In the genomic region with DNA sequence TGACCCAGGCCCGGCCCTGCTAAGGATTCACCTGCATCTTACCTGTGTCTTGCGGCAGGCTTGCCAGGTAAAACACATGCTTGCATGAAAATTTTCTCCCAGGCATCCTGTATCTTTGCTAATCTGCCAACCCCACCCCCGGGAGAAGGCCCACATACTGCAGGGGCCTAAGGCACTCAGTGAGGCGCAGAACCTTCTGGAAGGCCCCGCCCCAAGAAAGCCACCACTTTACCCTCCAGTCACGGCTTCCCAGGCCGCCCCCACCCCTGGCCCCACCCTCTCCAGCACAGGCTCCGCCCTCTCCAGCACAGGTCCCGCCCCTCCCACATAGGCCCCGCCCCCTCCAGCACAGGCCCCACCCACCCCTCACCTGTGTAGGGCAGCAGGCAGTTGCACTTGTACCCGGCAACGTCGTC, we compare ENCODE assay signal across 9 cellular contexts. TPM values are rescaled to one million over a fixed set of nuclear protein-coding genes. Genes with fewer than 3 reads are reported as not detected.
DNase-seq lines count a peak whose midpoint lies in the region; TF ChIP-seq lines count a peak whose summit lies in the region.
"Had no signal": no experiment of that assay in that cellular context is flagged by ENCODE, and none has a peak within 500 bp of the region (broad histone marks: within the 10 kb centered on the region; RNA-seq: fewer than 3 reads in every experiment).

No MANE protein-coding gene starts in this region.

- no peak overlapping the region for H3K9ac ChIP-seq in stomach smooth muscle (ENCODE audit: low read length in 2 of 2)
- no peak overlapping the region for H3K9ac ChIP-seq in neural progenitor cell

- H3K9me3 ChIP-seq in stomach smooth muscle (ENCODE audit: control insufficient read depth in 2 of 2, low read length in 2 of 2) (no peaks in the 10 kb centered on the region), neural progenitor cell (ENCODE audit: low read depth) (no peaks in the 10 kb centered on the region)

- H3K4me3 ChIP-seq in stomach smooth muscle (ENCODE audit: low read length in 2 of 2) = no peak overlapping the region
- no peak overlapping the region for H3K4me3 ChIP-seq in neural progenitor cell
- H3K4me3 ChIP-seq: SK-N-MC had no signal

- H3K4me2 ChIP-seq in neural progenitor cell = no peak overlapping the region

- H3K27ac ChIP-seq in layer of hippocampus (ENCODE audit: low read depth, low read length) (peak overlapping the region; percentile 93), stomach smooth muscle (ENCODE audit: low read length) (peak overlapping the region; percentile 66), neural progenitor cell (no peak overlapping the region)
- H3K27ac ChIP-seq: SK-N-MC had no signal

- H3K27me3 Mint-ChIP-seq in activated T-cell treated with anti-CD3 and anti-CD28 coated beads, Interleukin-2, amount 50 U/mL, for 24 hours = no peaks in the 10 kb centered on the region
- peaks cover 2% of the 10 kb centered on the region for H3K27me3 Mint-ChIP-seq in neural progenitor cell (ENCODE audit: insufficient read depth, low read depth)
- H3K27me3 Mint-ChIP-seq in chondrocyte (ENCODE audit: low read depth) = no peaks in the 10 kb centered on the region

- no peaks in the 10 kb centered on the region for H3K79me2 ChIP-seq in neural progenitor cell (ENCODE audit: low read depth)

- H3K4me3 Mint-ChIP-seq in activated T-cell treated with anti-CD3 and anti-CD28 coated beads, Interleukin-2, amount 50 U/mL, for 24 hours = no peak overlapping the region
- H3K4me3 Mint-ChIP-seq in neural progenitor cell (no peak overlapping the region), chondrocyte (ENCODE audit: unreplicated experiment) (no peak overlapping the region)

- H3K4me1 ChIP-seq in stomach smooth muscle (ENCODE audit: control insufficient read depth, insufficient read depth, low read length) (peaks cover 7% of the 10 kb centered on the region), neural progenitor cell (no peaks in the 10 kb centered on the region)

- peaks cover 83% of the 10 kb centered on the region for H3K36me3 Mint-ChIP-seq in activated T-cell treated with anti-CD3 and anti-CD28 coated beads, Interleukin-2, amount 50 U/mL, for 24 hours (ENCODE audit: low read depth)
- no peaks in the 10 kb centered on the region for H3K36me3 Mint-ChIP-seq in neural progenitor cell
- peaks cover 6% of the 10 kb centered on the region for H3K36me3 Mint-ChIP-seq in chondrocyte (ENCODE audit: low read depth)

- H3K36me3 ChIP-seq in stomach smooth muscle (ENCODE audit: control insufficient read depth in 2 of 2, insufficient read depth in 2 of 2, low read length in 2 of 2) = peaks cover 57 to 63% of the 10 kb centered on the region in 2 donors
- no peaks in the 10 kb centered on the region for H3K36me3 ChIP-seq in neural progenitor cell

- no peaks in the 10 kb centered on the region for H3K27me3 ChIP-seq in layer of hippocampus (ENCODE audit: control insufficient read depth, insufficient read depth, low read length)
- H3K27me3 ChIP-seq in stomach smooth muscle (ENCODE audit: control insufficient read depth in 1 of 2, insufficient read depth in 2 of 2, low read length in 2 of 2) = no peaks in the 10 kb centered on the region
- H3K27me3 ChIP-seq in neural progenitor cell = no peaks in the 10 kb centered on the region

- no peaks in the 10 kb centered on the region for H3F3A ChIP-seq in neural progenitor cell (ENCODE audit: low read depth)

- H3K9me3 Mint-ChIP-seq in activated T-cell treated with anti-CD3 and anti-CD28 coated beads, Interleukin-2, amount 50 U/mL, for 24 hours = no peaks in the 10 kb centered on the region
- no peaks in the 10 kb centered on the region for H3K9me3 Mint-ChIP-seq in neural progenitor cell
- H3K9me3 Mint-ChIP-seq in chondrocyte (ENCODE audit: low read depth) = no peaks in the 10 kb centered on the region

- TF ChIP-seq CTCF in neural progenitor cell (IDR thresholded peaks at IDR 0.05) = no peak
- TF ChIP-seq CTCF in chondrocyte (IDR thresholded peaks at IDR 0.05) = no peak

- no peak overlapping the region for H3K27ac Mint-ChIP-seq in activated T-cell treated with anti-CD3 and anti-CD28 coated beads, Interleukin-2, amount 50 U/mL, for 24 hours
- H3K27ac Mint-ChIP-seq in neural progenitor cell (no peak overlapping the region), chondrocyte (ENCODE audit: unreplicated experiment) (no peak overlapping the region)

- DNase-seq in DMS53 (lab: John Stamatoyannopoulos, UW) (peak; percentile 35), DMS53 treated with DMSO at 0.1 percent for 48 hours (lab: John Stamatoyannopoulos, UW; ENCODE audit: unreplicated experiment) (no peak), neural progenitor cell (ENCODE audit: low spot score) (no peak), NCI-H146 treated with DMSO at 0.1 percent for 48 hours (lab: John Stamatoyannopoulos, UW; ENCODE audit: unreplicated experiment) (no peak), chondrocyte (ENCODE audit: low spot score) (no peak)
- DNase-seq in activated T-cell treated with anti-CD3 and anti-CD28 coated beads, Interleukin-2, amount 50 U/mL, for 24 hours = peak; percentile 72

- no peak overlapping the region for H2AFZ ChIP-seq in neural progenitor cell (replicated peaks)

- H3K4me1 Mint-ChIP-seq in activated T-cell treated with anti-CD3 and anti-CD28 coated beads, Interleukin-2, amount 50 U/mL, for 24 hours (ENCODE audit: low read depth) = no peaks in the 10 kb centered on the region
- peaks cover 6% of the 10 kb centered on the region for H3K4me1 Mint-ChIP-seq in neural progenitor cell
- no peaks in the 10 kb centered on the region for H3K4me1 Mint-ChIP-seq in chondrocyte (ENCODE audit: low read depth)

- H4K20me1 ChIP-seq in neural progenitor cell (ENCODE audit: low read depth) = peaks cover 3% of the 10 kb centered on the region

RNA-seq across cellular contexts. Expression of a gene that starts 29.8 kb away (rescaled TPM):
- total RNA-seq in neural progenitor cell (ENCODE audit: low replicate concordance) = 16.8 and 23.8 TPM in 2 replicates
- total RNA-seq in chondrocyte = 91.7 to 95.7 TPM (median 93.4 TPM) in 3 replicates

RNA-seq across cellular contexts. Expression of a gene that starts 33.2 kb away (rescaled TPM):
- total RNA-seq in neural progenitor cell (ENCODE audit: low replicate concordance) (11.7 and 32.4 TPM in 2 replicates), chondrocyte (11.6 to 28.7 TPM (median 27.5 TPM) in 3 replicates)

Comparison
In these comparisons a context has a peak if more than half of its experiments do, and no peak if none do; other contexts are left out.
1. DNase-seq: peak in DMS53 (single experiment) and activated T-cell treated with anti-CD3 and anti-CD28 coated beads, Interleukin-2, amount 50 U/mL, for 24 hours (single experiment); none in DMS53 treated with DMSO at 0.1 percent for 48 hours (single experiment), neural progenitor cell (single experiment), NCI-H146 treated with DMSO at 0.1 percent for 48 hours (single experiment) and chondrocyte (single experiment).